17 cellular contexts compared by ENCODE assay signal in the genomic region with DNA sequence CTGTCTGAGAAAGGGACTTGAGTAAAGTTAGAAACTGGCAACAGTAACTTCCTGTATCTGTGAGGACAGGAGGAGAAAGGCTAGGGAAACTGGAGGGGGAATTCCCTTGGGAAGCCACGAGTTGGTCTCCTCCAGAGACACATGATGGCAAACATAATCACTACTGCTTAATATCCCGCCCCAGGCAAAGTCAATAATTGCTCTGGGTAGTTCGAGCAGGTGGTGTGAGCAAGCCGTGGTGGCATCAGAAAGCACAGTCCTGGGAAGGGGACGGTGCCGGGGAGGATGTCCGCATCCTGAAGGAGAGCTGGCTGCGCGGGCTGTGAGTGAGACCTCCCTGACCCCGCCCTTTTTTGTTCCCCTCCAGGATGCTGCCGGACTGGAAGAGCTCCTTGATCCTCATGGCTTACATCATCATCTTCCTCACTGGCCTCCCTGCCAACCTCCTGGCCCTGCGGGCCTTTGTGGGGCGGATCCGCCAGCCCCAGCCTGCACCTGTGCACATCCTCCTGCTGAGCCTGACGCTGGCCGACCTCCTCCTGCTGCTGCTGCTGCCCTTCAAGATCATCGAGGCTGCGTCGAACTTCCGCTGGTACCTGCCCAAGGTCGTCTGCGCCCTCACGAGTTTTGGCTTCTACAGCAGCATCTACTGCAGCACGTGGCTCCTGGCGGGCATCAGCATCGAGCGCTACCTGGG. TPM values are rescaled to one million over a fixed set of nuclear protein-coding genes. Genes with fewer than 3 reads are reported as not detected.
A peak's percentile ranks its signal among the peaks of the same experiment; 100 is the strongest.
DNase-seq lines count a peak whose midpoint lies in the region; ATAC-seq, FAIRE-seq and TF ChIP-seq lines count a peak whose summit lies in the region.
"Had no signal": no experiment of that assay in that cellular context is flagged by ENCODE, and none has a peak within 500 bp of the region (broad histone marks: within the 10 kb centered on the region; RNA-seq: fewer than 3 reads in every experiment).

No MANE protein-coding gene starts in this region.

- H3K27ac Mint-ChIP-seq in T-cell: no peak overlapping the region
- H3K27ac Mint-ChIP-seq: activated B cell treated with CpG ODN at 0.5 μM for 24 hours; activated T-cell treated with anti-CD3 and anti-CD28 coated beads, Interleukin-2, amount 50 U/mL, for 72 hours had no signal

- peaks cover 56% of the 10 kb centered on the region for H3K4me1 ChIP-seq in GM12878 (ENCODE audit: control insufficient read depth, insufficient read depth, low read length)

- no peak for TF ChIP-seq RAD21 in GM12878 (IDR thresholded peaks at IDR 0.05; ENCODE audit: insufficient read depth, low read depth, low read length)

- no peak overlapping the region for H3K27ac ChIP-seq in GM12878 (ENCODE audit: control insufficient read depth, insufficient read depth)

- no peak overlapping the region for H3K4me3 Mint-ChIP-seq in T-cell
- H3K4me3 Mint-ChIP-seq: activated B cell treated with CpG ODN at 0.5 μM for 24 hours; activated T-cell treated with anti-CD3 and anti-CD28 coated beads, Interleukin-2, amount 50 U/mL, for 72 hours had no signal

- no peak for TF ChIP-seq POLR2A in GM12878 (IDR thresholded peaks at IDR 0.05; ENCODE audit: low read depth, low read length)

- no peaks in the 10 kb centered on the region for H3K27me3 ChIP-seq in GM12878 (replicated peaks in 1 of 2; ENCODE audit: control insufficient read depth in 2 of 2, insufficient read depth in 2 of 2, low read length in 1 of 2)

- no peaks in the 10 kb centered on the region; the same call in 1 of the 2 replicates for H3K79me2 ChIP-seq in GM12878 (ENCODE audit: control insufficient read depth, insufficient read depth, low read length)

- no peak overlapping the region for H2AFZ ChIP-seq in GM12878 (ENCODE audit: control insufficient read depth, low read depth, low read length)

- H3K9me3 Mint-ChIP-seq in T-cell: no peaks in the 10 kb centered on the region
- H3K9me3 Mint-ChIP-seq: activated B cell treated with CpG ODN at 0.5 μM for 24 hours; activated T-cell treated with anti-CD3 and anti-CD28 coated beads, Interleukin-2, amount 50 U/mL, for 72 hours had no signal

- no peaks in the 10 kb centered on the region for H4K20me1 ChIP-seq in GM12878 (ENCODE audit: control insufficient read depth, insufficient read depth)

- no peak overlapping the region for H3K4me3 ChIP-seq in GM12878

- in situ Hi-C loops in GM12878 (cut with MboI): no loop called here

- H3K36me3 Mint-ChIP-seq in T-cell: no peaks in the 10 kb centered on the region

- FAIRE-seq in GM12878 (lab: Jason Lieb, UNC): no peak
- FAIRE-seq: A204.1, astrocyte had no signal

- intact Hi-C loops in GM12878 (cut with micrococcal nuclease; ENCODE audit: unreplicated experiment): no loop called here

- POLR2A ChIA-PET in GM12878 (lab: Charles Lee): interaction anchor here (0.6 to 4.4 kb wide), 6 partner anchors 10 to 302 kb away, joined by 3 to 16 read pairs (median 4); no protein-coding TSS in a partner anchor
- POLR2A ChIA-PET in T-cell (lab: Charles Lee): no interaction called here

- DNase-seq in DMS79 treated with DMSO at 0.1 percent for 48 hours (lab: John Stamatoyannopoulos, UW): peak; percentile 68
- DNase-seq in DMS79 (lab: John Stamatoyannopoulos, UW): no peak
- DNase-seq in NCI-H1105 (lab: John Stamatoyannopoulos, UW): peak; percentile 64
- DNase-seq in GM12878 (ENCODE audit: low read depth, low spot score): no peak
- DNase-seq in retina: peak; percentile 18
- no peak for DNase-seq in activated CD4-positive, alpha-beta T cell treated with anti-CD3 and anti-CD28 coated beads for 48 hours
- DNase-seq in T-cell: no peak
- DNase-seq in C1 segment of cervical spinal cord (lab: John Stamatoyannopoulos, UW): no peak
- DNase-seq: activated B cell treated with CpG ODN at 0.5 μM for 24 hours; activated T-cell treated with anti-CD3 and anti-CD28 coated beads, Interleukin-2, amount 50 U/mL, for 72 hours; NCI-H1694; posterior cingulate gyrus had no signal

- TF ChIP-seq CTCF in GM12878 (IDR thresholded peaks at IDR 0.05 in 2 of 3, conservative IDR thresholded peaks at IDR 0.05 in 1 of 3; ENCODE audit: control insufficient read depth in 2 of 3, extremely low read depth in 1 of 3, insufficient read depth in 1 of 3, low read depth in 3 of 3, low read length in 3 of 3): no peak

- H3K27me3 Mint-ChIP-seq in T-cell: peaks cover 6 to 16% of the 10 kb centered on the region in 2 donors

- H3K4me1 Mint-ChIP-seq in T-cell: peaks cover 41 to 66% (median 42%) of the 10 kb centered on the region in 3 donors

- no TSS peak for BruUV-seq in GM12878 (replicated peaks; lab: Mats Ljungman, UMichigan)

- SMC1A ChIA-PET in GM12878 (lab: Charles Lee; ENCODE audit: uncharacterized antibody, unreplicated experiment): interaction anchor here (0.7 to 17.4 kb wide), 10 partner anchors 11 to 102 kb away, joined by 3 to 237 read pairs (median 4); a partner anchor contains a TSS

- no peak for ATAC-seq in GM12878
- ATAC-seq in T-cell (replicated peaks in 1 of 4): no peak
- ATAC-seq: activated T-cell treated with anti-CD3 and anti-CD28 coated beads, Interleukin-2, amount 50 U/mL, for 72 hours had no signal

- no peak for TF ChIP-seq EP300 in GM12878 (IDR thresholded peaks at IDR 0.05; ENCODE audit: borderline replicate concordance in 1 of 2, control insufficient read depth in 1 of 2, low read depth in 2 of 2, low read length in 2 of 2)

- WGBS in GM12878 (ENCODE audit: insufficient coverage, insufficient replicate concordance, low lambda C conversion rate, missing lambda C conversion rate): 89% methylated on average over 27 of the region's 27 CpGs

- no peak overlapping the region for H3K9ac ChIP-seq in GM12878 (ENCODE audit: control insufficient read depth, insufficient read depth, low read length)

- no peak overlapping the region; the same call in none of the 2 replicates for H3K4me2 ChIP-seq in GM12878 (ENCODE audit: control insufficient read depth, insufficient read depth)

- CTCF ChIA-PET in GM12878 (lab: Yijun Ruan, JAX): interaction anchor here (0.9 to 1.5 kb wide), 8 partner anchors 11 to 96 kb away, joined by 3 to 5 read pairs (median 4); no protein-coding TSS in a partner anchor
- CTCF ChIA-PET in T-cell (lab: Charles Lee): interaction anchor here (0.6 to 2.1 kb wide), 2 partner anchors 13 to 593 kb away, joined by 4 to 7 read pairs; no protein-coding TSS in a partner anchor

- RAD21 ChIA-PET in GM12878 (lab: Charles Lee; ENCODE audit: unreplicated experiment): interaction anchor here (0.7 to 6.8 kb wide), 5 partner anchors 13 to 154 kb away, joined by 4 to 67 read pairs (median 5); no protein-coding TSS in a partner anchor

- no peaks in the 10 kb centered on the region for H3K9me3 ChIP-seq in GM12878 (replicated peaks; ENCODE audit: control insufficient read depth, insufficient read depth, low read length)

- H3K36me3 ChIP-seq in GM12878 (ENCODE audit: control insufficient read depth in 2 of 2, insufficient read depth in 2 of 2, low read length in 1 of 2): no peaks in the 10 kb centered on the region

TF ChIP-seq in GM12878, 131 proteins besides CTCF, POLR2A, EP300 and RAD21:
- TF ChIP-seq IKZF1 (conservative IDR thresholded peaks at IDR 0.05) (0 out of 2 replicates have a peak, but pooled peaks have one; percentile 23), IKZF2 (IDR thresholded peaks at IDR 0.05) (no peak; a peak in 2 of 4 replicates)

RNA-seq across cellular contexts. Expression of a gene that starts 1.4 kb away (rescaled TPM):
- 1.3 and 1.4 TPM in 2 replicates for total RNA-seq in GM12878 (2013; cell fraction: nucleolus; rRNA removed)
- total RNA-seq in GM12878 (2014; rRNA removed) (2.8 and 2.9 TPM in 2 replicates), GM12878 (2014; rRNA removed; fragmentation: Illumina TruSeq; extraction: Trizol) (1.9 and 2.5 TPM in 2 replicates), GM12878 (2021) (2.3 and 2.8 TPM in 2 replicates), T-cell (not detected)
- 2.5 TPM for polyA plus RNA-seq in GM12878 (2011; ENCODE audit: low read depth)
- polyA plus RNA-seq in GM12878 (2011; rRNA removed) (0.05 and 0.06 TPM in 2 replicates), GM12878 (2014; fragmentation: Illumina TruSeq; extraction: Trizol) (2.5 and 4.0 TPM in 2 replicates), GM12878 (2014; fragmentation: Nextera tagmentation; extraction: Ambion mirVana) (1 to 10 TPM; 1.8 to 3.1 TPM), GM12878 (2014; rRNA removed) (2.8 and 3.1 TPM in 2 replicates), GM12878 (2016; fragmentation: Nextera tagmentation; extraction: Ambion mirVana) (1 to 10 TPM in 1 of 2 experiments, under 1 TPM in 1; 0.53 to 1.1 TPM)
- polyA plus RNA-seq in GM12878 (2011; cell fraction: cytosol; rRNA removed): 0.03 and 0.08 TPM in 2 replicates
- not detected in 2 replicates for polyA plus RNA-seq in GM12878 (2011; cell fraction: nucleus; rRNA removed)
- 2.0 and 3.2 TPM in 2 replicates for polyA plus RNA-seq in GM12878 (2012)
- polyA minus RNA-seq in GM12878 (2011; rRNA and poly(A)+ RNA removed): 0.10 TPM in 1 of 2 replicates, not detected in the other
- polyA minus RNA-seq in GM12878 (2011; cell fraction: cytosol; rRNA and poly(A)+ RNA removed): not detected in 2 replicates
- 0.19 TPM in 1 of 2 replicates, not detected in the other for polyA minus RNA-seq in GM12878 (2011; cell fraction: nucleus; rRNA and poly(A)+ RNA removed)
- total RNA-seq: activated B cell treated with CpG ODN at 0.5 μM for 24 hours; activated T-cell treated with anti-CD3 and anti-CD28 coated beads, Interleukin-2, amount 50 U/mL, for 72 hours; astrocyte; G401; HT1080 had no signal

RNA-seq across cellular contexts. Expression of a gene that starts 40.8 kb away (rescaled TPM):
- not detected in 2 replicates for total RNA-seq in GM12878 (2013; cell fraction: nucleolus; rRNA removed)
- not detected in 2 replicates for total RNA-seq in GM12878 (2014; rRNA removed)
- total RNA-seq in GM12878 (2014; rRNA removed; fragmentation: Illumina TruSeq; extraction: Trizol): not detected in 2 replicates
- not detected in 2 replicates for total RNA-seq in GM12878 (2021)
- not detected for polyA plus RNA-seq in GM12878 (2011; ENCODE audit: low read depth)
- polyA plus RNA-seq in GM12878 (2011; rRNA removed): 0.23 TPM in 1 of 2 replicates, not detected in the other
- polyA plus RNA-seq in GM12878 (2011; cell fraction: cytosol; rRNA removed): not detected in 2 replicates
- 0.34 TPM in 1 of 2 replicates, not detected in the other for polyA plus RNA-seq in GM12878 (2011; cell fraction: nucleus; rRNA removed)
- polyA plus RNA-seq in GM12878 (2012): not detected in 2 replicates
- polyA plus RNA-seq in GM12878 (2014; fragmentation: Illumina TruSeq; extraction: Trizol): not detected in 2 replicates
- not detected for polyA plus RNA-seq in GM12878 (2014; fragmentation: Nextera tagmentation; extraction: Ambion mirVana)
- not detected in 2 replicates for polyA plus RNA-seq in GM12878 (2014; rRNA removed)
- not detected for polyA plus RNA-seq in GM12878 (2016; fragmentation: Nextera tagmentation; extraction: Ambion mirVana)
- not detected in 2 replicates for polyA minus RNA-seq in GM12878 (2011; rRNA and poly(A)+ RNA removed)
- polyA minus RNA-seq in GM12878 (2011; cell fraction: cytosol; rRNA and poly(A)+ RNA removed): not detected in 2 replicates
- polyA minus RNA-seq in GM12878 (2011; cell fraction: nucleus; rRNA and poly(A)+ RNA removed): not detected in 2 replicates
- not detected for total RNA-seq in T-cell
- total RNA-seq: activated B cell treated with CpG ODN at 0.5 μM for 24 hours; activated T-cell treated with anti-CD3 and anti-CD28 coated beads, Interleukin-2, amount 50 U/mL, for 72 hours; astrocyte; G401; HT1080; subcutaneous adipose tissue had no signal

Comparison
In these comparisons a context has a peak if more than half of its experiments do, and no peak if none do; other contexts are left out.
1. DNase-seq: peak in DMS79 treated with DMSO at 0.1 percent for 48 hours (single experiment), NCI-H1105 (single experiment) and retina (single experiment); none in DMS79 (single experiment), GM12878 (single experiment), activated CD4-positive, alpha-beta T cell treated with anti-CD3 and anti-CD28 coated beads for 48 hours (single experiment), T-cell (0 of 34) and C1 segment of cervical spinal cord (0 of 14).